Comparison of ENCODE assay signal across 22 cellular contexts in the genomic region with DNA sequence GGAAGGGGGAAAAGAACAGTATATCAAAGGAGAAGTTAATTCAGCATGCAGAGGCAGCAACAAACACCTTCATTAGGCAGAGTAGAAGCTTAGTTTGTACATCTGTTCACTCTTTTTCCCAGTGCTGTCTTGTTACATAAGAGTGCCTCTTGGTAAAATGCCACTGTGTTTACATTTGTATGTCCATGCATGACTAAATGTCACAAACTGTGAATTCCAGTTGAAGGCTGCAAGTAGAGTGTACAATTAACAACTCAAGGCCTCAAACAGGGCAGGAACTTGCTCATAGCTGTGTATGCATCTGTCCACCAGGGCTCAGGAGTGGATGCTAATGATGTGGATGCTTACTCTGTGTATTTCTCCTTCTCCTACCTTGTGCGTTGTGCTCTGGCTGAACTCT.
DNase-seq lines count a peak whose midpoint lies in the region; ATAC-seq and TF ChIP-seq lines count a peak whose summit lies in the region.
"Had no signal": no experiment of that assay in that cellular context is flagged by ENCODE, and none has a peak within 500 bp of the region (broad histone marks: within the 10 kb centered on the region; RNA-seq: fewer than 3 reads in every experiment).

No MANE protein-coding gene starts in this region.

- TF ChIP-seq CTCF in epithelial cell of esophagus (IDR thresholded peaks at IDR 0.05; ENCODE audit: insufficient read depth, low read depth, low read length, missing control alignments) (peak; percentile 34), nephron (IDR thresholded peaks at IDR 0.05; ENCODE audit: unreplicated experiment in 3 of 3) (peak in 1 of 3 experiments; percentile 21), H9 (conservative IDR thresholded peaks at IDR 0.05) (no peak)

- WGBS in H9 (ENCODE audit: extremely low coverage, insufficient read length, low lambda C conversion rate), result no CpG with 5 or more reads among the region's 1 CpG

- H3K23me2 ChIP-seq in H9 (ENCODE audit: insufficient read length, low read depth, low read length, poor library complexity, severe bottlenecking), result no peaks in the 10 kb centered on the region

- no peak overlapping the region for H3K4ac ChIP-seq in H9 (ENCODE audit: low read depth, low read length)

- H3K27me3 ChIP-seq in H9 (ENCODE audit: insufficient read depth, low read length), result no peaks in the 10 kb centered on the region
- H3K27me3 ChIP-seq: ascending aorta, BLaER1, transverse colon had no signal

- no peak overlapping the region for H2BK15ac ChIP-seq in H9 (ENCODE audit: low read depth, low read length)

- no peak overlapping the region for H3T11ph ChIP-seq in H9 (ENCODE audit: low read length)

- no peak for ATAC-seq in effector memory CD8-positive, alpha-beta T cell (replicated peaks)
- ATAC-seq: activated CD4-positive, alpha-beta T cell treated with anti-CD3 and anti-CD28 coated beads for 36 hours; PC-3; SK-N-SH treated with all-trans-retinoic acid at 6 μM for 48 hours had no signal

- H2BK20ac ChIP-seq in H9 (ENCODE audit: low read depth, low read length, poor library complexity, severe bottlenecking), result no peak overlapping the region

- H3K27ac Mint-ChIP-seq in nephron (peak overlapping the region; percentile 42 to 64 (median 52)), H9 (no peak overlapping the region)
- no peak overlapping the region for H3K27ac Mint-ChIP-seq in effector memory CD8-positive, alpha-beta T cell
- H3K27ac Mint-ChIP-seq: activated CD4-positive, alpha-beta T cell treated with anti-CD3 and anti-CD28 coated beads for 36 hours had no signal

- no peak overlapping the region for H3K27ac ChIP-seq in H9 (ENCODE audit: insufficient read length, low read depth, low read length)
- H3K27ac ChIP-seq: ascending aorta, BLaER1, coronary artery, transverse colon had no signal

- no peaks in the 10 kb centered on the region for H3K79me1 ChIP-seq in H9 (ENCODE audit: insufficient read depth, low read depth, low read length, poor library complexity, severe bottlenecking)

- H3K18ac ChIP-seq in H9 (ENCODE audit: insufficient read length, low read depth, low read length), result no peak overlapping the region

- no peak overlapping the region for H4K91ac ChIP-seq in H9 (ENCODE audit: insufficient read length, low read depth, low read length)

- H3K9ac ChIP-seq in H9 (ENCODE audit: extremely low read depth, insufficient read length, low read length), result no peak overlapping the region
- H3K9ac ChIP-seq: BLaER1 had no signal

- H3K36me3 Mint-ChIP-seq in nephron (ENCODE audit: low read depth), result peaks cover 9% of the 10 kb centered on the region
- peaks cover 0 to 1% (median 0%) of the 10 kb centered on the region in 3 experiments; a peak in 1 of 7 replicates for H3K36me3 Mint-ChIP-seq in H9 (ENCODE audit: insufficient read depth in 1 of 3, low read depth in 3 of 3)
- no peaks in the 10 kb centered on the region for H3K36me3 Mint-ChIP-seq in effector memory CD8-positive, alpha-beta T cell (ENCODE audit: insufficient read depth)

- H3K79me2 ChIP-seq in H9 (ENCODE audit: insufficient read depth, low read length), result no peaks in the 10 kb centered on the region

- H3K4me3 Mint-ChIP-seq in nephron (no peak overlapping the region), H9 (no peak overlapping the region)
- no peak overlapping the region for H3K4me3 Mint-ChIP-seq in effector memory CD8-positive, alpha-beta T cell
- H3K4me3 Mint-ChIP-seq: activated CD4-positive, alpha-beta T cell treated with anti-CD3 and anti-CD28 coated beads for 36 hours had no signal

- H4K5ac ChIP-seq in H9 (ENCODE audit: insufficient read length, low read depth, low read length), result no peak overlapping the region

- H2AK5ac ChIP-seq in H9 (ENCODE audit: insufficient read length, low read length), result no peak overlapping the region

- no peak overlapping the region for H2BK120ac ChIP-seq in H9 (ENCODE audit: low read depth, low read length, poor library complexity, severe bottlenecking)

- no peak overlapping the region for H3K4me3 ChIP-seq in epithelial cell of esophagus (ENCODE audit: low read length)
- H3K4me3 ChIP-seq: ascending aorta, BLaER1, coronary artery, transverse colon had no signal

- H3K4me1 Mint-ChIP-seq in nephron, result peaks cover 46% of the 10 kb centered on the region
- peaks cover 6 to 10% of the 10 kb centered on the region in 2 experiments for H3K4me1 Mint-ChIP-seq in H9
- H3K4me1 Mint-ChIP-seq in effector memory CD8-positive, alpha-beta T cell (ENCODE audit: low read depth in 2 of 2), result no peaks in the 10 kb centered on the region
- H3K4me1 Mint-ChIP-seq: activated CD4-positive, alpha-beta T cell treated with anti-CD3 and anti-CD28 coated beads for 36 hours had no signal

- H3K23ac ChIP-seq in H9 (ENCODE audit: insufficient read length, low read depth, low read length), result no peak overlapping the region

- H3K56ac ChIP-seq in H9 (ENCODE audit: insufficient read length, low read depth, low read length), result no peak overlapping the region

- H3K9me3 Mint-ChIP-seq in nephron (no peaks in the 10 kb centered on the region), H9 (no peaks in the 10 kb centered on the region; a peak in 1 of 5 replicates)
- no peaks in the 10 kb centered on the region for H3K9me3 Mint-ChIP-seq in effector memory CD8-positive, alpha-beta T cell

- in situ Hi-C loops in G401 (cut with HindIII; ENCODE audit: low sequenced_read_pairs), result no loop called here

- H3K4me1 ChIP-seq in H9 (ENCODE audit: insufficient read depth, low read length), result no peaks in the 10 kb centered on the region
- H3K4me1 ChIP-seq: ascending aorta, BLaER1 had no signal

- H4K8ac ChIP-seq in H9 (replicated peaks; ENCODE audit: insufficient read length, low read depth, low read length), result no peak overlapping the region

- no peak overlapping the region for H3K14ac ChIP-seq in H9 (ENCODE audit: insufficient read depth, low read length)

- H3K27me3 Mint-ChIP-seq in nephron (ENCODE audit: low read depth), result no peaks in the 10 kb centered on the region
- no peaks in the 10 kb centered on the region for H3K27me3 Mint-ChIP-seq in H9 (ENCODE audit: low read depth)
- H3K27me3 Mint-ChIP-seq in effector memory CD8-positive, alpha-beta T cell, result peaks cover 18 to 38% of the 10 kb centered on the region in 2 donors
- H3K27me3 Mint-ChIP-seq: activated CD4-positive, alpha-beta T cell treated with anti-CD3 and anti-CD28 coated beads for 36 hours had no signal

- H2AFZ ChIP-seq in H9 (ENCODE audit: low read length), result no peak overlapping the region

- DNase-seq in G401 (ENCODE audit: low spot score), result peak; percentile 8
- DNase-seq in NCI-H345 (lab: John Stamatoyannopoulos, UW), result peak; percentile 57
- no peak for DNase-seq in epithelial cell of esophagus (ENCODE audit: low read depth)
- DNase-seq in activated T-cell treated with anti-CD3 and anti-CD28 coated beads, Interleukin-2, amount 50 U/mL, for 48 hours, result no peak
- no peak for DNase-seq in H9
- no peak for DNase-seq in effector memory CD8-positive, alpha-beta T cell
- DNase-seq: activated CD4-positive, alpha-beta T cell treated with anti-CD3 and anti-CD28 coated beads for 36 hours; activated CD8-positive, alpha-beta memory T cell treated with anti-CD3 and anti-CD28 coated beads, Interleukin-2, amount 50 U/mL, for 48 hours; activated naive CD4-positive, alpha-beta T cell; DMS153; erythroblast; mesendoderm; NCI-H1436 treated with DMSO at 0.1 percent for 48 hours; NCI-H524 treated with DMSO at 0.1 percent for 48 hours; PC-3; stimulated activated naive CD4-positive, alpha-beta T cell; transverse colon had no signal

- no peaks in the 10 kb centered on the region for H3K9me3 ChIP-seq in H9 (ENCODE audit: control insufficient read depth, low read depth, low read length)
- H3K9me3 ChIP-seq: ascending aorta, BLaER1, transverse colon had no signal

- H3K4me2 ChIP-seq in H9 (ENCODE audit: insufficient read depth, insufficient read length, low read length), result no peak overlapping the region
- H3K4me2 ChIP-seq: BLaER1 had no signal

- no peaks in the 10 kb centered on the region for H4K20me1 ChIP-seq in H9 (ENCODE audit: control insufficient read depth, insufficient read depth, insufficient read length)
- H4K20me1 ChIP-seq: BLaER1 had no signal

- no peak overlapping the region for H2BK12ac ChIP-seq in H9 (ENCODE audit: insufficient read length, low read depth, low read length)

- H2BK5ac ChIP-seq in H9 (ENCODE audit: insufficient read length, low read length), result no peak overlapping the region

Comparison
In these comparisons a context has a peak if more than half of its experiments do, and no peak if none do; other contexts are left out.
1. DNase-seq: peak in G401 (single experiment) and NCI-H345 (single experiment); none in epithelial cell of esophagus (single experiment), activated T-cell treated with anti-CD3 and anti-CD28 coated beads, Interleukin-2, amount 50 U/mL, for 48 hours (0 of 2), H9 (single experiment) and effector memory CD8-positive, alpha-beta T cell (0 of 3).
2. H3K27ac Mint-ChIP-seq: peak in nephron (3 of 3); none in H9 (0 of 3) and effector memory CD8-positive, alpha-beta T cell (0 of 2).